1 cellular context compared by ENCODE assay signal in genomic region chr16:19926449-19927390, GRCh38.
A peak's percentile ranks its signal among the peaks of the same experiment; 100 is the strongest.
TF ChIP-seq lines count a peak whose summit lies in the region.

No MANE protein-coding gene starts in this region.

TF ChIP-seq in HepG2, 621 proteins besides CTCF, POLR2A, EP300 and RAD21 (continued from another document and continues in another):
- TF ChIP-seq, protein P1, sequence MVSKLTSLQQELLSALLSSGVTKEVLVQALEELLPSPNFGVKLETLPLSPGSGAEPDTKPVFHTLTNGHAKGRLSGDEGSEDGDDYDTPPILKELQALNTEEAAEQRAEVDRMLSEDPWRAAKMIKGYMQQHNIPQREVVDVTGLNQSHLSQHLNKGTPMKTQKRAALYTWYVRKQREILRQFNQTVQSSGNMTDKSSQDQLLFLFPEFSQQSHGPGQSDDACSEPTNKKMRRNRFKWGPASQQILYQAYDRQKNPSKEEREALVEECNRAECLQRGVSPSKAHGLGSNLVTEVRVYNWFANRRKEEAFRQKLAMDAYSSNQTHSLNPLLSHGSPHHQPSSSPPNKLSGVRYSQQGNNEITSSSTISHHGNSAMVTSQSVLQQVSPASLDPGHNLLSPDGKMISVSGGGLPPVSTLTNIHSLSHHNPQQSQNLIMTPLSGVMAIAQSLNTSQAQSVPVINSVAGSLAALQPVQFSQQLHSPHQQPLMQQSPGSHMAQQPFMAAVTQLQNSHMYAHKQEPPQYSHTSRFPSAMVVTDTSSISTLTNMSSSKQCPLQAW (CRISPR knock-in tag; IDR thresholded peaks at IDR 0.05) = peak; percentile 66; the same call in 1 of the 2 replicates
- TF ChIP-seq ZNF879 (CRISPR knock-in tag; IDR thresholded peaks at IDR 0.05) = no peak
- no peak for TF ChIP-seq HOXD1 (CRISPR knock-in tag; IDR thresholded peaks at IDR 0.05)
- no peak for TF ChIP-seq MYNN (CRISPR knock-in tag; IDR thresholded peaks at IDR 0.05; ENCODE audit: low read depth)
- TF ChIP-seq ZBTB7B (CRISPR knock-in tag; IDR thresholded peaks at IDR 0.05) = peak; percentile 70; the same call in 1 of the 2 replicates
- TF ChIP-seq RORA (CRISPR knock-in tag; IDR thresholded peaks at IDR 0.05) = no peak
- TF ChIP-seq ATF1 (CRISPR knock-in tag; IDR thresholded peaks at IDR 0.05) = 0 out of 2 replicates have a peak, but pooled peaks have one; percentile 53
- no peak for TF ChIP-seq ZNF446 (CRISPR knock-in tag; IDR thresholded peaks at IDR 0.05)
- TF ChIP-seq CBX2 (IDR thresholded peaks at IDR 0.05; ENCODE audit: low read depth, low read length) = no peak
- no peak for TF ChIP-seq CBX2 (CRISPR knock-in tag; IDR thresholded peaks at IDR 0.05; ENCODE audit: low read depth)
- 0 out of 2 replicates have a peak, but pooled peaks have one; percentile 9 for TF ChIP-seq ZNF800 (CRISPR knock-in tag; IDR thresholded peaks at IDR 0.05)
- no peak for TF ChIP-seq ZNF138 (CRISPR knock-in tag; IDR thresholded peaks at IDR 0.05; ENCODE audit: low read depth)
- TF ChIP-seq ZNF33A (CRISPR knock-in tag; IDR thresholded peaks at IDR 0.05; ENCODE audit: borderline replicate concordance) = no peak
- TF ChIP-seq XRCC5 (optimal IDR thresholded peaks at IDR 0.05; ENCODE audit: low read length) = no peak
- TF ChIP-seq SKIL (CRISPR knock-in tag; IDR thresholded peaks at IDR 0.05; ENCODE audit: borderline replicate concordance) = no peak
- TF ChIP-seq ISL2 (CRISPR knock-in tag; IDR thresholded peaks at IDR 0.05) = peak; percentile 63
- peak; percentile 94 for TF ChIP-seq TCF7 (IDR thresholded peaks at IDR 0.05; ENCODE audit: low read depth)
- TF ChIP-seq HES4 (CRISPR knock-in tag; IDR thresholded peaks at IDR 0.05; ENCODE audit: borderline replicate concordance) = no peak
- TF ChIP-seq NKX3-1 (CRISPR knock-in tag; IDR thresholded peaks at IDR 0.05) = peak; percentile 39; the same call in 1 of the 2 replicates
- no peak for TF ChIP-seq HNRNPH1 (optimal IDR thresholded peaks at IDR 0.05; ENCODE audit: low read depth, low read length)
- TF ChIP-seq ZNF251 (CRISPR knock-in tag; IDR thresholded peaks at IDR 0.05) = no peak
- TF ChIP-seq CERS6 (CRISPR knock-in tag; IDR thresholded peaks at IDR 0.05) = no peak
- TF ChIP-seq BRCA1 (CRISPR knock-in tag; IDR thresholded peaks at IDR 0.05) = no peak
- TF ChIP-seq MATR3 (CRISPR knock-in tag; IDR thresholded peaks at IDR 0.05) = no peak
- no peak for TF ChIP-seq ZEB1 (IDR thresholded peaks at IDR 0.05; ENCODE audit: insufficient replicate concordance, low read depth)
- no peak for TF ChIP-seq ZNF589 (CRISPR knock-in tag; conservative IDR thresholded peaks at IDR 0.05)
- no peak for TF ChIP-seq ZNF10 (CRISPR knock-in tag; IDR thresholded peaks at IDR 0.05; ENCODE audit: borderline replicate concordance, low read depth)
- TF ChIP-seq ZNF124 (CRISPR knock-in tag; IDR thresholded peaks at IDR 0.05) = 0 out of 2 replicates have a peak, but pooled peaks have one; percentile 60
- TF ChIP-seq, protein P2, sequence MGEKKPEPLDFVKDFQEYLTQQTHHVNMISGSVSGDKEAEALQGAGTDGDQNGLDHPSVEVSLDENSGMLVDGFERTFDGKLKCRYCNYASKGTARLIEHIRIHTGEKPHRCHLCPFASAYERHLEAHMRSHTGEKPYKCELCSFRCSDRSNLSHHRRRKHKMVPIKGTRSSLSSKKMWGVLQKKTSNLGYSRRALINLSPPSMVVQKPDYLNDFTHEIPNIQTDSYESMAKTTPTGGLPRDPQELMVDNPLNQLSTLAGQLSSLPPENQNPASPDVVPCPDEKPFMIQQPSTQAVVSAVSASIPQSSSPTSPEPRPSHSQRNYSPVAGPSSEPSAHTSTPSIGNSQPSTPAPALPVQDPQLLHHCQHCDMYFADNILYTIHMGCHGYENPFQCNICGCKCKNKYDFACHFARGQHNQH (CRISPR knock-in tag; IDR thresholded peaks at IDR 0.05) = 0 out of 2 replicates have a peak, but pooled peaks have one; percentile 19
- TF ChIP-seq, protein P3, sequence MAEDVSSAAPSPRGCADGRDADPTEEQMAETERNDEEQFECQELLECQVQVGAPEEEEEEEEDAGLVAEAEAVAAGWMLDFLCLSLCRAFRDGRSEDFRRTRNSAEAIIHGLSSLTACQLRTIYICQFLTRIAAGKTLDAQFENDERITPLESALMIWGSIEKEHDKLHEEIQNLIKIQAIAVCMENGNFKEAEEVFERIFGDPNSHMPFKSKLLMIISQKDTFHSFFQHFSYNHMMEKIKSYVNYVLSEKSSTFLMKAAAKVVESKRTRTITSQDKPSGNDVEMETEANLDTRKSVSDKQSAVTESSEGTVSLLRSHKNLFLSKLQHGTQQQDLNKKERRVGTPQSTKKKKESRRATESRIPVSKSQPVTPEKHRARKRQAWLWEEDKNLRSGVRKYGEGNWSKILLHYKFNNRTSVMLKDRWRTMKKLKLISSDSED (CRISPR knock-in tag; IDR thresholded peaks at IDR 0.05) = no peak
- TF ChIP-seq, protein P4, sequence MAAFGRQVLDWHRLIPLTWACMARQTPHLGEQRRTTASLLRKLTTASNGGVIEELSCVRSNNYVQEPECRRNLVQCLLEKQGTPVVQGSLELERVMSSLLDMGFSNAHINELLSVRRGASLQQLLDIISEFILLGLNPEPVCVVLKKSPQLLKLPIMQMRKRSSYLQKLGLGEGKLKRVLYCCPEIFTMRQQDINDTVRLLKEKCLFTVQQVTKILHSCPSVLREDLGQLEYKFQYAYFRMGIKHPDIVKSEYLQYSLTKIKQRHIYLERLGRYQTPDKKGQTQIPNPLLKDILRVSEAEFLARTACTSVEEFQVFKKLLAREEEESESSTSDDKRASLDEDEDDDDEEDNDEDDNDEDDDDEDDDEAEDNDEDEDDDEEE (CRISPR knock-in tag; IDR thresholded peaks at IDR 0.05) = no peak
- peak; percentile 25; the same call in 1 of the 2 replicates for TF ChIP-seq GATA4 (IDR thresholded peaks at IDR 0.05; ENCODE audit: borderline replicate concordance, low read depth)
- TF ChIP-seq, protein P5, sequence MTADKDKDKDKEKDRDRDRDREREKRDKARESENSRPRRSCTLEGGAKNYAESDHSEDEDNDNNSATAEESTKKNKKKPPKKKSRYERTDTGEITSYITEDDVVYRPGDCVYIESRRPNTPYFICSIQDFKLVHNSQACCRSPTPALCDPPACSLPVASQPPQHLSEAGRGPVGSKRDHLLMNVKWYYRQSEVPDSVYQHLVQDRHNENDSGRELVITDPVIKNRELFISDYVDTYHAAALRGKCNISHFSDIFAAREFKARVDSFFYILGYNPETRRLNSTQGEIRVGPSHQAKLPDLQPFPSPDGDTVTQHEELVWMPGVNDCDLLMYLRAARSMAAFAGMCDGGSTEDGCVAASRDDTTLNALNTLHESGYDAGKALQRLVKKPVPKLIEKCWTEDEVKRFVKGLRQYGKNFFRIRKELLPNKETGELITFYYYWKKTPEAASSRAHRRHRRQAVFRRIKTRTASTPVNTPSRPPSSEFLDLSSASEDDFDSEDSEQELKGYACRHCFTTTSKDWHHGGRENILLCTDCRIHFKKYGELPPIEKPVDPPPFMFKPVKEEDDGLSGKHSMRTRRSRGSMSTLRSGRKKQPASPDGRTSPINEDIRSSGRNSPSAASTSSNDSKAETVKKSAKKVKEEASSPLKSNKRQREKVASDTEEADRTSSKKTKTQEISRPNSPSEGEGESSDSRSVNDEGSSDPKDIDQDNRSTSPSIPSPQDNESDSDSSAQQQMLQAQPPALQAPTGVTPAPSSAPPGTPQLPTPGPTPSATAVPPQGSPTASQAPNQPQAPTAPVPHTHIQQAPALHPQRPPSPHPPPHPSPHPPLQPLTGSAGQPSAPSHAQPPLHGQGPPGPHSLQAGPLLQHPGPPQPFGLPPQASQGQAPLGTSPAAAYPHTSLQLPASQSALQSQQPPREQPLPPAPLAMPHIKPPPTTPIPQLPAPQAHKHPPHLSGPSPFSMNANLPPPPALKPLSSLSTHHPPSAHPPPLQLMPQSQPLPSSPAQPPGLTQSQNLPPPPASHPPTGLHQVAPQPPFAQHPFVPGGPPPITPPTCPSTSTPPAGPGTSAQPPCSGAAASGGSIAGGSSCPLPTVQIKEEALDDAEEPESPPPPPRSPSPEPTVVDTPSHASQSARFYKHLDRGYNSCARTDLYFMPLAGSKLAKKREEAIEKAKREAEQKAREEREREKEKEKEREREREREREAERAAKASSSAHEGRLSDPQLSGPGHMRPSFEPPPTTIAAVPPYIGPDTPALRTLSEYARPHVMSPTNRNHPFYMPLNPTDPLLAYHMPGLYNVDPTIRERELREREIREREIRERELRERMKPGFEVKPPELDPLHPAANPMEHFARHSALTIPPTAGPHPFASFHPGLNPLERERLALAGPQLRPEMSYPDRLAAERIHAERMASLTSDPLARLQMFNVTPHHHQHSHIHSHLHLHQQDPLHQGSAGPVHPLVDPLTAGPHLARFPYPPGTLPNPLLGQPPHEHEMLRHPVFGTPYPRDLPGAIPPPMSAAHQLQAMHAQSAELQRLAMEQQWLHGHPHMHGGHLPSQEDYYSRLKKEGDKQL (CRISPR knock-in tag; IDR thresholded peaks at IDR 0.05; ENCODE audit: low read depth) = no peak
- TF ChIP-seq ARID4A (CRISPR knock-in tag; IDR thresholded peaks at IDR 0.05; ENCODE audit: borderline replicate concordance) = no peak
- TF ChIP-seq ZBTB38 (CRISPR knock-in tag; IDR thresholded peaks at IDR 0.05) = no peak
- TF ChIP-seq MXI1 (IDR thresholded peaks at IDR 0.05; ENCODE audit: borderline replicate concordance, low read depth, low read length) = peak; percentile 41; the same call in 1 of the 3 replicates
